ENCODE assay signal across 1 cellular context in genomic region chrX:23667239-23668177, GRCh38.
A peak's percentile ranks its signal among the peaks of the same experiment; 100 is the strongest.
TF ChIP-seq lines count a peak whose summit lies in the region.

PRDX4 (plus strand) TSS chrX:23667493; CDS start chrX:23667571, 78 bp downstream.

TF ChIP-seq in HepG2, 621 proteins besides CTCF, POLR2A, EP300 and RAD21 (continued from another document and continues in another):
- TF ChIP-seq, protein P1, sequence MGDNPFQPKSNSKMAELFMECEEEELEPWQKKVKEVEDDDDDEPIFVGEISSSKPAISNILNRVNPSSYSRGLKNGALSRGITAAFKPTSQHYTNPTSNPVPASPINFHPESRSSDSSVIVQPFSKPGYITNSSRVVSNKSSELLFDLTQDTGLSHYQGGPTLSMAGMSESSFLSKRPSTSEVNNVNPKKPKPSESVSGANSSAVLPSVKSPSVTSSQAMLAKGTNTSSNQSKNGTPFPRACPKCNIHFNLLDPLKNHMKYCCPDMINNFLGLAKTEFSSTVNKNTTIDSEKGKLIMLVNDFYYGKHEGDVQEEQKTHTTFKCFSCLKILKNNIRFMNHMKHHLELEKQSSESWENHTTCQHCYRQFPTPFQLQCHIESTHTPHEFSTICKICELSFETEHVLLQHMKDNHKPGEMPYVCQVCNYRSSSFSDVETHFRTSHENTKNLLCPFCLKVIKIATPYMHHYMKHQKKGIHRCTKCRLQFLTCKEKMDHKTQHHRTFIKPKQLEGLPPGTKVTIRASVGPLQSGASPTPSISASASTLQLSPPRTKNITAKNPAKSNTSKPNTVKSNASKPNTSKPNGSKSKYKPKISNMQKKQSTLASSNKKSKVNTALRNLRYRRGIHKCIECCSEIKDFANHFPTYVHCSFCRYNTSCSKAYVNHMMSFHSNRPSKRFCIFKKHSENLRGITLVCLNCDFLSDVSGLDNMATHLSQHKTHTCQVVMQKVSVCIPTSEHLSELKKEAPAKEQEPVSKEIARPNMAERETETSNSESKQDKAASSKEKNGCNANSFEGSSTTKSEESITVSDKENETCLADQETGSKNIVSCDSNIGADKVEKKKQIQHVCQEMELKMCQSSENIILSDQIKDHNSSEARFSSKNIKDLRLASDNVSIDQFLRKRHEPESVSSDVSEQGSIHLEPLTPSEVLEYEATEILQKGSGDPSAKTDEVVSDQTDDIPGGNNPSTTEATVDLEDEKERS (CRISPR knock-in tag; IDR thresholded peaks at IDR 0.05) = no peak
- no peak for TF ChIP-seq ZFP36L2 (CRISPR knock-in tag; IDR thresholded peaks at IDR 0.05)
- no peak for TF ChIP-seq CCDC6 (CRISPR knock-in tag; IDR thresholded peaks at IDR 0.05)
- TF ChIP-seq ZNF550 (CRISPR knock-in tag; IDR thresholded peaks at IDR 0.05; ENCODE audit: borderline replicate concordance) = no peak
- 0 out of 2 replicates have a peak, but pooled peaks have one; percentile 54 for TF ChIP-seq MLXIP (CRISPR knock-in tag; IDR thresholded peaks at IDR 0.05; ENCODE audit: borderline replicate concordance)
- peak; percentile 36 for TF ChIP-seq HNRNPLL (IDR thresholded peaks at IDR 0.05; ENCODE audit: low read depth, low read length, poor library complexity, severe bottlenecking)
- TF ChIP-seq ZNF589 (CRISPR knock-in tag; conservative IDR thresholded peaks at IDR 0.05) = 0 out of 2 replicates have a peak, but pooled peaks have one; percentile 63
- TF ChIP-seq ASH2L (IDR thresholded peaks at IDR 0.05; ENCODE audit: insufficient read length, low read depth, low read length) = no peak
- TF ChIP-seq RNF2 (conservative IDR thresholded peaks at IDR 0.05; ENCODE audit: low read depth) = peak; percentile 78
- no peak for TF ChIP-seq WIZ (CRISPR knock-in tag; IDR thresholded peaks at IDR 0.05)
- TF ChIP-seq, protein P2, sequence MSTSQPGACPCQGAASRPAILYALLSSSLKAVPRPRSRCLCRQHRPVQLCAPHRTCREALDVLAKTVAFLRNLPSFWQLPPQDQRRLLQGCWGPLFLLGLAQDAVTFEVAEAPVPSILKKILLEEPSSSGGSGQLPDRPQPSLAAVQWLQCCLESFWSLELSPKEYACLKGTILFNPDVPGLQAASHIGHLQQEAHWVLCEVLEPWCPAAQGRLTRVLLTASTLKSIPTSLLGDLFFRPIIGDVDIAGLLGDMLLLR (CRISPR knock-in tag; IDR thresholded peaks at IDR 0.05) = 0 out of 2 replicates have a peak, but pooled peaks have one; percentile 50
- TF ChIP-seq, protein P3, sequence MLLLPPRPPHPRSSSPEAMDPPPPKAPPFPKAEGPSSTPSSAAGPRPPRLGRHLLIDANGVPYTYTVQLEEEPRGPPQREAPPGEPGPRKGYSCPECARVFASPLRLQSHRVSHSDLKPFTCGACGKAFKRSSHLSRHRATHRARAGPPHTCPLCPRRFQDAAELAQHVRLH (CRISPR knock-in tag; IDR thresholded peaks at IDR 0.05; ENCODE audit: borderline replicate concordance, low read depth) = 0 out of 2 replicates have a peak, but pooled peaks have one; percentile 38
- TF ChIP-seq ZNF780A (CRISPR knock-in tag; IDR thresholded peaks at IDR 0.05) = 0 out of 2 replicates have a peak, but pooled peaks have one; percentile 64
- TF ChIP-seq ZNF703 (CRISPR knock-in tag; IDR thresholded peaks at IDR 0.05; ENCODE audit: borderline replicate concordance) = no peak
- no peak for TF ChIP-seq HHEX (CRISPR knock-in tag; IDR thresholded peaks at IDR 0.05)
- no peak for TF ChIP-seq CAMTA2 (CRISPR knock-in tag; IDR thresholded peaks at IDR 0.05; ENCODE audit: borderline replicate concordance)
- TF ChIP-seq ZNF124 (CRISPR knock-in tag; IDR thresholded peaks at IDR 0.05) = no peak
- TF ChIP-seq MAF1 (CRISPR knock-in tag; IDR thresholded peaks at IDR 0.05; ENCODE audit: borderline replicate concordance) = no peak
- no peak for TF ChIP-seq ZNF10 (CRISPR knock-in tag; IDR thresholded peaks at IDR 0.05; ENCODE audit: borderline replicate concordance, low read depth)
- TF ChIP-seq, protein P4, sequence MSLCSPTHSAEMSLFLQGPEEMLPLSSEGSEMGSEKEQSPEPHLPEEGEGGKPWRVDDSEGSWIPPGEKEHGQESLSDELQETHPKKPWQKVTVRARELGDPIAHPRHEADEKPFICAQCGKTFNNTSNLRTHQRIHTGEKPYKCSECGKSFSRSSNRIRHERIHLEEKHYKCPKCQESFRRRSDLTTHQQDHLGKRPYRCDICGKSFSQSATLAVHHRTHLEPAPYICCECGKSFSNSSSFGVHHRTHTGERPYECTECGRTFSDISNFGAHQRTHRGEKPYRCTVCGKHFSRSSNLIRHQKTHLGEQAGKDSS (CRISPR knock-in tag; IDR thresholded peaks at IDR 0.05; ENCODE audit: borderline replicate concordance, low read depth) = no peak
- TF ChIP-seq ZNF383 (CRISPR knock-in tag; IDR thresholded peaks at IDR 0.05; ENCODE audit: borderline replicate concordance) = no peak
- TF ChIP-seq SRY (CRISPR knock-in tag; IDR thresholded peaks at IDR 0.05) = peak; percentile 67; the same call in 1 of the 2 replicates
- TF ChIP-seq KDM1A (CRISPR knock-in tag; IDR thresholded peaks at IDR 0.05) = no peak
- TF ChIP-seq, protein P5, sequence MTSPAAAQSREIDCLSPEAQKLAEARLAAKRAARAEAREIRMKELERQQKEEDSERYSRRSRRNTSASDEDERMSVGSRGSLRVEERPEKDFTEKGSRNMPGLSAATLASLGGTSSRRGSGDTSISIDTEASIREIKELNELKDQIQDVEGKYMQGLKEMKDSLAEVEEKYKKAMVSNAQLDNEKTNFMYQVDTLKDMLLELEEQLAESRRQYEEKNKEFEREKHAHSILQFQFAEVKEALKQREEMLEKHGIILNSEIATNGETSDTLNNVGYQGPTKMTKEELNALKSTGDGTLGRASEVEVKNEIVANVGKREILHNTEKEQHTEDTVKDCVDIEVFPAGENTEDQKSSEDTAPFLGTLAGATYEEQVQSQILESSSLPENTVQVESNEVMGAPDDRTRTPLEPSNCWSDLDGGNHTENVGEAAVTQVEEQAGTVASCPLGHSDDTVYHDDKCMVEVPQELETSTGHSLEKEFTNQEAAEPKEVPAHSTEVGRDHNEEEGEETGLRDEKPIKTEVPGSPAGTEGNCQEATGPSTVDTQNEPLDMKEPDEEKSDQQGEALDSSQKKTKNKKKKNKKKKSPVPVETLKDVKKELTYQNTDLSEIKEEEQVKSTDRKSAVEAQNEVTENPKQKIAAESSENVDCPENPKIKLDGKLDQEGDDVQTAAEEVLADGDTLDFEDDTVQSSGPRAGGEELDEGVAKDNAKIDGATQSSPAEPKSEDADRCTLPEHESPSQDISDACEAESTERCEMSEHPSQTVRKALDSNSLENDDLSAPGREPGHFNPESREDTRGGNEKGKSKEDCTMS (CRISPR knock-in tag; conservative IDR thresholded peaks at IDR 0.05) = no peak
- TF ChIP-seq PHF8 (CRISPR knock-in tag; IDR thresholded peaks at IDR 0.05) = peak; percentile 86
- TF ChIP-seq, protein P6, sequence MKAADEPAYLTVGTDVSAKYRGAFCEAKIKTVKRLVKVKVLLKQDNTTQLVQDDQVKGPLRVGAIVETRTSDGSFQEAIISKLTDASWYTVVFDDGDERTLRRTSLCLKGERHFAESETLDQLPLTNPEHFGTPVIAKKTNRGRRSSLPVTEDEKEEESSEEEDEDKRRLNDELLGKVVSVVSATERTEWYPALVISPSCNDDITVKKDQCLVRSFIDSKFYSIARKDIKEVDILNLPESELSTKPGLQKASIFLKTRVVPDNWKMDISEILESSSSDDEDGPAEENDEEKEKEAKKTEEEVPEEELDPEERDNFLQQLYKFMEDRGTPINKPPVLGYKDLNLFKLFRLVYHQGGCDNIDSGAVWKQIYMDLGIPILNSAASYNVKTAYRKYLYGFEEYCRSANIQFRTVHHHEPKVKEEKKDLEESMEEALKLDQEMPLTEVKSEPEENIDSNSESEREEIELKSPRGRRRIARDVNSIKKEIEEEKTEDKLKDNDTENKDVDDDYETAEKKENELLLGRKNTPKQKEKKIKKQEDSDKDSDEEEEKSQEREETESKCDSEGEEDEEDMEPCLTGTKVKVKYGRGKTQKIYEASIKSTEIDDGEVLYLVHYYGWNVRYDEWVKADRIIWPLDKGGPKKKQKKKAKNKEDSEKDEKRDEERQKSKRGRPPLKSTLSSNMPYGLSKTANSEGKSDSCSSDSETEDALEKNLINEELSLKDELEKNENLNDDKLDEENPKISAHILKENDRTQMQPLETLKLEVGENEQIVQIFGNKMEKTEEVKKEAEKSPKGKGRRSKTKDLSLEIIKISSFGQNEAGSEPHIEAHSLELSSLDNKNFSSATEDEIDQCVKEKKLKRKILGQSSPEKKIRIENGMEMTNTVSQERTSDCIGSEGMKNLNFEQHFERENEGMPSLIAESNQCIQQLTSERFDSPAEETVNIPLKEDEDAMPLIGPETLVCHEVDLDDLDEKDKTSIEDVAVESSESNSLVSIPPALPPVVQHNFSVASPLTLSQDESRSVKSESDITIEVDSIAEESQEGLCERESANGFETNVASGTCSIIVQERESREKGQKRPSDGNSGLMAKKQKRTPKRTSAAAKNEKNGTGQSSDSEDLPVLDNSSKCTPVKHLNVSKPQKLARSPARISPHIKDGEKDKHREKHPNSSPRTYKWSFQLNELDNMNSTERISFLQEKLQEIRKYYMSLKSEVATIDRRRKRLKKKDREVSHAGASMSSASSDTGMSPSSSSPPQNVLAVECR (CRISPR knock-in tag; IDR thresholded peaks at IDR 0.05; ENCODE audit: borderline replicate concordance) = peak; percentile 77
- TF ChIP-seq AGO1 (IDR thresholded peaks at IDR 0.05; ENCODE audit: low read depth, low read length, poor library complexity, severe bottlenecking) = no peak
- TF ChIP-seq ZMYM3 (CRISPR knock-in tag; IDR thresholded peaks at IDR 0.05) = no peak
- TF ChIP-seq PPARG (CRISPR knock-in tag; conservative IDR thresholded peaks at IDR 0.05) = no peak
- no peak for TF ChIP-seq ZBTB20 (CRISPR knock-in tag; IDR thresholded peaks at IDR 0.05; ENCODE audit: borderline replicate concordance, low read depth)
- TF ChIP-seq JUNB (CRISPR knock-in tag; IDR thresholded peaks at IDR 0.05; ENCODE audit: borderline replicate concordance) = peak; percentile 13; the same call in 1 of the 2 replicates
- TF ChIP-seq MYC (CRISPR knock-in tag; IDR thresholded peaks at IDR 0.05; ENCODE audit: borderline replicate concordance) = peak; percentile 98
- TF ChIP-seq, protein P7, sequence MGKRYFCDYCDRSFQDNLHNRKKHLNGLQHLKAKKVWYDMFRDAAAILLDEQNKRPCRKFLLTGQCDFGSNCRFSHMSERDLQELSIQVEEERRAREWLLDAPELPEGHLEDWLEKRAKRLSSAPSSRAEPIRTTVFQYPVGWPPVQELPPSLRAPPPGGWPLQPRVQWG (CRISPR knock-in tag; IDR thresholded peaks at IDR 0.05; ENCODE audit: borderline replicate concordance, low read depth) = no peak
- TF ChIP-seq MNT (IDR thresholded peaks at IDR 0.05) = peak; percentile 37; the same call in 1 of the 2 replicates
- TF ChIP-seq RBFOX2 (IDR thresholded peaks at IDR 0.05; ENCODE audit: low read depth, low read length) = peak; percentile 88
- TF ChIP-seq ZNF615 (CRISPR knock-in tag; IDR thresholded peaks at IDR 0.05; ENCODE audit: borderline replicate concordance) = no peak
- peak; percentile 45; the same call in 1 of the 2 replicates for TF ChIP-seq ZNF253 (CRISPR knock-in tag; IDR thresholded peaks at IDR 0.05; ENCODE audit: borderline replicate concordance)
- no peak for TF ChIP-seq SKI (IDR thresholded peaks at IDR 0.05; ENCODE audit: partially characterized antibody)
- TF ChIP-seq ZNF564 (CRISPR knock-in tag; IDR thresholded peaks at IDR 0.05) = no peak
- no peak for TF ChIP-seq ATF2 (CRISPR knock-in tag; IDR thresholded peaks at IDR 0.05)
- TF ChIP-seq HNF4G (IDR thresholded peaks at IDR 0.05; ENCODE audit: borderline replicate concordance, low read depth, low read length) = no peak
- no peak for TF ChIP-seq HNF4G (CRISPR knock-in tag; IDR thresholded peaks at IDR 0.05; ENCODE audit: borderline replicate concordance, low read depth)
- peak; percentile 42 for TF ChIP-seq SRSF1 (optimal IDR thresholded peaks at IDR 0.05; ENCODE audit: low read depth, low read length)
